ENCODE assay signal across 20 cellular contexts in genomic region chr3:158896729-158897128, GRCh38.
DNase-seq lines count a peak whose midpoint lies in the region; ATAC-seq and TF ChIP-seq lines count a peak whose summit lies in the region.
"Had no signal": no experiment of that assay in that cellular context is flagged by ENCODE, and none has a peak within 500 bp of the region (broad histone marks: within the 10 kb centered on the region; RNA-seq: fewer than 3 reads in every experiment).

No MANE protein-coding gene starts in this region.

- DNase-seq in M059J (ENCODE audit: low read depth) (peak; percentile 79), NCI-H526 treated with DMSO at 0.1 percent for 48 hours (lab: John Stamatoyannopoulos, UW) (peak; percentile 22), left lobe of liver (ENCODE audit: low spot score) (no peak), prostate gland (ENCODE audit: low spot score) (no peak), left cardiac atrium (no peak), Right ventricle myocardium inferior (ENCODE audit: missing footprints) (no peak)
- DNase-seq: ACHN; BE2C; C1 segment of cervical spinal cord; CD4-positive, CD25-positive, alpha-beta regulatory T cell; CD8-positive, alpha-beta memory T cell; COR-L47; DMS 273 treated with DMSO at 0.1 percent for 48 hours; DMS53; GF-D8; H9 had no signal

- H3K9me3 ChIP-seq in HEK293 (ENCODE audit: control insufficient read depth, insufficient read depth, low read depth, low read length) (no peaks in the 10 kb centered on the region), prostate gland (no peaks in the 10 kb centered on the region)
- H3K9me3 ChIP-seq: BE2C had no signal

- H3K4me1 ChIP-seq in HEK293 (ENCODE audit: control insufficient read depth, insufficient read depth, low read length) (no peaks in the 10 kb centered on the region), prostate gland (replicated peaks) (no peaks in the 10 kb centered on the region)
- H3K4me1 ChIP-seq: BE2C had no signal

- TF ChIP-seq POLR2A in prostate gland (IDR thresholded peaks at IDR 0.05): no peak

- H3K4me3 ChIP-seq in HEK293 (ENCODE audit: low read depth, low read length): no peak overlapping the region
- no peak overlapping the region for H3K4me3 ChIP-seq in prostate gland

- TF ChIP-seq CTCF in HEK293 (tag by site-specific recombination; IDR thresholded peaks at IDR 0.05): no peak
- TF ChIP-seq CTCF in prostate gland (IDR thresholded peaks at IDR 0.05): no peak

- H3K36me3 ChIP-seq in HEK293 (ENCODE audit: control insufficient read depth in 2 of 2, insufficient read depth in 1 of 2, low read length in 2 of 2) (no peaks in the 10 kb centered on the region), prostate gland (no peaks in the 10 kb centered on the region)
- H3K36me3 ChIP-seq: BE2C had no signal

- CTCF ChIA-PET in HEK293 (lab: Yijun Ruan, JAX): interaction anchor here (0.8 kb wide), 1 partner anchor 50 kb away, joined by 3 read pairs; no protein-coding TSS in a partner anchor

- intact Hi-C loops in prostate gland (cut with DNase I) (no loop called here), left cardiac atrium (cut with DNase I) (no loop called here), Right ventricle myocardium inferior (cut with DNase I) (no loop called here)

- ATAC-seq in left lobe of liver: peak; percentile 91
- ATAC-seq in GM18873 (IDR thresholded peaks at IDR 0.05; ENCODE audit: low FRiP score, unreplicated experiment): no peak
- ATAC-seq in left cardiac atrium: no peak
- no peak for ATAC-seq in Right ventricle myocardium inferior

- H3K27ac ChIP-seq in HEK293 (ENCODE audit: extremely low read depth, low read depth, low read length) (no peak overlapping the region), prostate gland (no peak overlapping the region)
- H3K27ac ChIP-seq: HL-60, KMS-11 had no signal

- WGBS in prostate gland: 26% methylated on average over 6 of the region's 6 CpGs

- no peaks in the 10 kb centered on the region for H3K27me3 ChIP-seq in prostate gland (replicated peaks; ENCODE audit: insufficient read depth)

- POLR2A ChIA-PET in HEK293 (lab: Yijun Ruan, JAX): no interaction called here

TF ChIP-seq in HEK293, 187 proteins besides CTCF, POLR2A, EP300 and RAD21:
- TF ChIP-seq OSR2 (tag by site-specific recombination; IDR thresholded peaks at IDR 0.05) (0 out of 2 replicates have a peak, but pooled peaks have one; percentile 9), ZNF121 (tag by site-specific recombination; IDR thresholded peaks at IDR 0.05) (no peak), ZNF302 (tag by site-specific recombination; IDR thresholded peaks at IDR 0.05; ENCODE audit: low read depth) (no peak), ZNF704 (tag by site-specific recombination; IDR thresholded peaks at IDR 0.05) (no peak), PATZ1 (tag by site-specific recombination; IDR thresholded peaks at IDR 0.05) (no peak), ZNF37A (tag by site-specific recombination; IDR thresholded peaks at IDR 0.05) (no peak), ZNF518A (tag by site-specific recombination; conservative IDR thresholded peaks at IDR 0.05; ENCODE audit: low read depth) (no peak), ZNF830 (tag by site-specific recombination; IDR thresholded peaks at IDR 0.05; ENCODE audit: low read depth) (no peak), GLI4 (tag by site-specific recombination; IDR thresholded peaks at IDR 0.05) (no peak), ZBTB21 (tag by site-specific recombination; IDR thresholded peaks at IDR 0.05) (no peak), FEZF1 (tag by site-specific recombination; IDR thresholded peaks at IDR 0.05) (peak; percentile 15; the same call in 1 of the 2 replicates), ZIC2 (tag by site-specific recombination; IDR thresholded peaks at IDR 0.05) (no peak), SP7 (tag by site-specific recombination; IDR thresholded peaks at IDR 0.05) (peak; percentile 78), ZNF768 (tag by site-specific recombination; IDR thresholded peaks at IDR 0.05) (no peak), ZNF239 (tag by site-specific recombination; IDR thresholded peaks at IDR 0.05) (no peak), MEIS1 (CRISPR knock-in tag; IDR thresholded peaks at IDR 0.05; ENCODE audit: borderline replicate concordance) (no peak)
TF ChIP-seq in HEK293: peak in this region for 3.

Comparison
In these comparisons a context has a peak if more than half of its experiments do, and no peak if none do; other contexts are left out.
1. DNase-seq: peak in M059J (single experiment) and NCI-H526 treated with DMSO at 0.1 percent for 48 hours (single experiment); none in left lobe of liver (single experiment), prostate gland (single experiment), left cardiac atrium (single experiment) and Right ventricle myocardium inferior (single experiment).